21 cellular contexts compared by ENCODE assay signal in the genomic region with DNA sequence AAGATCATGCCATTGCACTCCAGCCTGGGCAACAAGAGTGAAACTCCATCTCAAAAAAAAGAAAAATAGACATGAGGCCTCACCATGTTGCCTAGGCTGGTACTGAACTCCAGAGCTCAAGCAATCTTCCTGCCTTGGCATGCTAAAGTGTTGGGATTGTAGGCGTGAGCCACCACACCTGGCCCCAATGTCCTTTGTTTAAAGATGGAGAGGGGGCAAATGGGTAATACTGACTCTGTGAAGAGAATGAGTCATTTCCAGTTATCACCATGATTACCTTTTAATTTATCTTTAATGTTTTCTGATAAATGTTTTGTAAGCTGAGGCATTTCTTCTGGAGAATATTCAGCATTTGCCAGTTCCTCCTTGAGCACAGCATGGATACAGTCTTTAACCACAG. TPM values are rescaled to one million over a fixed set of nuclear protein-coding genes. Genes with fewer than 3 reads are reported as not detected.
DNase-seq lines count a peak whose midpoint lies in the region; ATAC-seq, FAIRE-seq and TF ChIP-seq lines count a peak whose summit lies in the region.
"Had no signal": no experiment of that assay in that cellular context is flagged by ENCODE, and none has a peak within 500 bp of the region (broad histone marks: within the 10 kb centered on the region; RNA-seq: fewer than 3 reads in every experiment).

No MANE protein-coding gene starts in this region.

- intact Hi-C loops in activated CD4-positive, alpha-beta memory T cell treated with anti-CD3 and anti-CD28 coated beads for 36 hours (cut with micrococcal nuclease) = loop anchor here (5.0 kb wide), 2 partner anchors 116 to 316 kb away; a partner anchor contains a TSS

- no peaks in the 10 kb centered on the region for H3K9me3 Mint-ChIP-seq in activated CD4-positive, alpha-beta memory T cell treated with anti-CD3 and anti-CD28 coated beads for 36 hours
- no peaks in the 10 kb centered on the region for H3K9me3 Mint-ChIP-seq in activated CD4-positive, alpha-beta memory T cell treated with anti-CD3 and anti-CD28 coated beads, Interleukin-2, amount 10 ng/mL, durations not matched to agents 7 days and 5 days
- no peaks in the 10 kb centered on the region for H3K9me3 Mint-ChIP-seq in IgD-negative memory B cell

- H3K4me1 Mint-ChIP-seq in activated CD4-positive, alpha-beta memory T cell treated with anti-CD3 and anti-CD28 coated beads for 36 hours (ENCODE audit: low read depth) = peaks cover 7% of the 10 kb centered on the region
- peaks cover 21% of the 10 kb centered on the region for H3K4me1 Mint-ChIP-seq in activated CD4-positive, alpha-beta memory T cell treated with anti-CD3 and anti-CD28 coated beads, Interleukin-2, amount 10 ng/mL, durations not matched to agents 7 days and 5 days
- H3K4me1 Mint-ChIP-seq in IgD-negative memory B cell = peaks cover 2 to 4% (median 3%) of the 10 kb centered on the region in 3 donors

- no peak for DNase-seq in activated CD4-positive, alpha-beta memory T cell treated with anti-CD3 and anti-CD28 coated beads for 36 hours
- no peak for DNase-seq in activated CD4-positive, alpha-beta memory T cell treated with anti-CD3 and anti-CD28 coated beads, Interleukin-2, amount 10 ng/mL, durations not matched to agents 7 days and 5 days
- DNase-seq in keratinocyte (ENCODE audit: low read depth, low spot score) (no peak), NCI-H1417 treated with DMSO at 0.1 percent for 48 hours (lab: John Stamatoyannopoulos, UW) (no peak)
- DNase-seq: Calu3, DMS79 treated with DMSO at 0.1 percent for 48 hours, Karpas-422, NCI-H1694 treated with DMSO at 0.1 percent for 48 hours, NCI-H2081, NCI-H2227 treated with DMSO at 0.1 percent for 48 hours, NCI-H526 treated with DMSO at 0.1 percent for 48 hours, PC-9, SHP77 had no signal

- H3K27ac Mint-ChIP-seq in activated CD4-positive, alpha-beta memory T cell treated with anti-CD3 and anti-CD28 coated beads for 36 hours = peak overlapping the region; percentile 23
- no peak overlapping the region for H3K27ac Mint-ChIP-seq in activated CD4-positive, alpha-beta memory T cell treated with anti-CD3 and anti-CD28 coated beads, Interleukin-2, amount 10 ng/mL, durations not matched to agents 7 days and 5 days
- peak overlapping the region in 2 of 3 donors; percentile 80 to 81 for H3K27ac Mint-ChIP-seq in IgD-negative memory B cell

- CTCF ChIA-PET in activated CD4-positive, alpha-beta memory T cell treated with anti-CD3 and anti-CD28 coated beads for 36 hours (lab: Charles Lee) = interaction anchor here (0.8 to 1.2 kb wide), 2 partner anchors 203 to 213 kb away, joined by 3 read pairs; no protein-coding TSS in a partner anchor
- CTCF ChIA-PET in activated CD4-positive, alpha-beta memory T cell treated with anti-CD3 and anti-CD28 coated beads, Interleukin-2, amount 10 ng/mL, durations not matched to agents 7 days and 5 days (lab: Charles Lee) = interaction anchor here (0.6 to 1.2 kb wide), 2 partner anchors 92 to 213 kb away, joined by 3 read pairs; no protein-coding TSS in a partner anchor

- no peak for TF ChIP-seq CTCF in keratinocyte (optimal IDR thresholded peaks at IDR 0.05 in 1 of 3, IDR thresholded peaks at IDR 0.05 in 1 of 3, conservative IDR thresholded peaks at IDR 0.05 in 1 of 3; ENCODE audit: extremely low read depth in 1 of 3, insufficient read depth in 2 of 3, low read length in 3 of 3)

- no peak overlapping the region for H3K4me3 ChIP-seq in keratinocyte (ENCODE audit: control insufficient read depth in 2 of 3, extremely low read depth in 1 of 3, insufficient read depth in 2 of 3, low read depth in 1 of 3, low read length in 3 of 3)
- H3K4me3 ChIP-seq: PC-9 had no signal

- ATAC-seq in GM19463 (IDR thresholded peaks at IDR 0.05; ENCODE audit: unreplicated experiment) = no peak
- no peak for ATAC-seq in HG02970 (IDR thresholded peaks at IDR 0.05; ENCODE audit: low FRiP score, unreplicated experiment)
- ATAC-seq: HCT116 had no signal

- H3K9me1 ChIP-seq in keratinocyte (ENCODE audit: control insufficient read depth, extremely low read depth, insufficient read depth, low read length) = no peaks in the 10 kb centered on the region

- no peaks in the 10 kb centered on the region for H3K9me3 ChIP-seq in keratinocyte (ENCODE audit: control insufficient read depth, low read depth, low read length)
- H3K9me3 ChIP-seq: BLaER1 treated with 17β-estradiol and CSF1 and Interleukin-3, amounts not matched to agents 10 nM and 100 nM had no signal

- no peak for FAIRE-seq in keratinocyte (lab: Jason Lieb, UNC)
- FAIRE-seq: GM12892, GM19239 had no signal

- no peak overlapping the region for H2AFZ ChIP-seq in keratinocyte (ENCODE audit: control insufficient read depth, low read length)
- H2AFZ ChIP-seq: PC-9 had no signal

- POLR2A ChIA-PET in activated CD4-positive, alpha-beta memory T cell treated with anti-CD3 and anti-CD28 coated beads for 36 hours (lab: Charles Lee) = interaction anchor here (1.5 kb wide), 1 partner anchor 43 kb away, joined by 3 read pairs; no protein-coding TSS in a partner anchor
- POLR2A ChIA-PET in activated CD4-positive, alpha-beta memory T cell treated with anti-CD3 and anti-CD28 coated beads, Interleukin-2, amount 10 ng/mL, durations not matched to agents 7 days and 5 days (lab: Charles Lee) = interaction anchor here (0.8 to 2.5 kb wide), 3 partner anchors 41 to 116 kb away, joined by 3 to 14 read pairs (median 4); a partner anchor contains a TSS

- dilution Hi-C loops in keratinocyte (cut with MboI; ENCODE audit: extremely low pct_ligation_motif_present, low sequenced_read_pairs) = no loop called here

- no peaks in the 10 kb centered on the region for H4K20me1 ChIP-seq in keratinocyte (ENCODE audit: control insufficient read depth, extremely low read depth, insufficient read depth, low read length)
- H4K20me1 ChIP-seq: BLaER1 treated with 17β-estradiol and CSF1 and Interleukin-3, amounts not matched to agents 10 nM and 100 nM had no signal

- no peak overlapping the region for H3K4me3 Mint-ChIP-seq in activated CD4-positive, alpha-beta memory T cell treated with anti-CD3 and anti-CD28 coated beads for 36 hours
- no peak overlapping the region for H3K4me3 Mint-ChIP-seq in activated CD4-positive, alpha-beta memory T cell treated with anti-CD3 and anti-CD28 coated beads, Interleukin-2, amount 10 ng/mL, durations not matched to agents 7 days and 5 days
- peak overlapping the region in 1 of 4 donors; percentile 70 for H3K4me3 Mint-ChIP-seq in IgD-negative memory B cell

- H3K9ac ChIP-seq in keratinocyte (ENCODE audit: control insufficient read depth, extremely low read depth, insufficient read depth, low read length) = no peak overlapping the region

- no peaks in the 10 kb centered on the region for H3K27me3 ChIP-seq in keratinocyte (ENCODE audit: control insufficient read depth, extremely low read depth, insufficient read depth, low read length)
- H3K27me3 ChIP-seq: BLaER1 treated with 17β-estradiol and CSF1 and Interleukin-3, amounts not matched to agents 10 nM and 100 nM had no signal

- peaks cover 7% of the 10 kb centered on the region for H3K79me2 ChIP-seq in keratinocyte (ENCODE audit: control insufficient read depth, insufficient read depth, low read length)

- no peaks in the 10 kb centered on the region for H3K27me3 Mint-ChIP-seq in activated CD4-positive, alpha-beta memory T cell treated with anti-CD3 and anti-CD28 coated beads for 36 hours
- no peaks in the 10 kb centered on the region for H3K27me3 Mint-ChIP-seq in activated CD4-positive, alpha-beta memory T cell treated with anti-CD3 and anti-CD28 coated beads, Interleukin-2, amount 10 ng/mL, durations not matched to agents 7 days and 5 days
- no peaks in the 10 kb centered on the region for H3K27me3 Mint-ChIP-seq in IgD-negative memory B cell

- H3K4me1 ChIP-seq in keratinocyte (ENCODE audit: control insufficient read depth, extremely low read depth, insufficient read depth, low read length) = peaks cover 31% of the 10 kb centered on the region

- peak overlapping the region; percentile 46 for H3K4me2 ChIP-seq in keratinocyte (ENCODE audit: control insufficient read depth, extremely low read depth, insufficient read depth, low read depth, low read length)
- H3K4me2 ChIP-seq: PC-9 had no signal

- H3K36me3 ChIP-seq in keratinocyte (ENCODE audit: control insufficient read depth in 2 of 2, extremely low read depth in 1 of 2, insufficient read depth in 2 of 2, low read length in 2 of 2) = no peaks in the 10 kb centered on the region

- H3K36me3 Mint-ChIP-seq in activated CD4-positive, alpha-beta memory T cell treated with anti-CD3 and anti-CD28 coated beads for 36 hours = no peaks in the 10 kb centered on the region
- peaks cover 12% of the 10 kb centered on the region for H3K36me3 Mint-ChIP-seq in activated CD4-positive, alpha-beta memory T cell treated with anti-CD3 and anti-CD28 coated beads, Interleukin-2, amount 10 ng/mL, durations not matched to agents 7 days and 5 days (ENCODE audit: low read depth)
- H3K36me3 Mint-ChIP-seq in IgD-negative memory B cell = peaks cover 2% of the 10 kb centered on the region

- no peak overlapping the region for H3K27ac ChIP-seq in keratinocyte (ENCODE audit: control insufficient read depth, insufficient read depth, low read length)
- H3K27ac ChIP-seq: BLaER1 treated with 17β-estradiol and CSF1 and Interleukin-3, amounts not matched to agents 10 nM and 100 nM; HL-60; PC-9 had no signal

RNA-seq across cellular contexts. Expression of a gene that starts 2.2 kb away (rescaled TPM):
- 10 to 100 TPM; 15.8 to 17.1 TPM for total RNA-seq in activated CD4-positive, alpha-beta memory T cell treated with anti-CD3 and anti-CD28 coated beads for 36 hours
- total RNA-seq in activated CD4-positive, alpha-beta memory T cell treated with anti-CD3 and anti-CD28 coated beads, Interleukin-2, amount 10 ng/mL, durations not matched to agents 7 days and 5 days = 10 to 100 TPM; 21.1 to 24.0 TPM
- polyA plus RNA-seq in IgD-negative memory B cell (30.6 TPM), keratinocyte (24.5 to 40.0 TPM (median 31.1 TPM) in 3 replicates)
- polyA plus RNA-seq in keratinocyte (2011; ENCODE audit: low read depth) = 31.4 TPM
- polyA plus RNA-seq in keratinocyte (2011; cell fraction: cytosol; rRNA removed) = 29.7 and 35.9 TPM in 2 replicates
- polyA plus RNA-seq in keratinocyte (2011; cell fraction: nucleus; rRNA removed) = 16.5 and 18.7 TPM in 2 replicates
- 33.9 and 43.1 TPM in 2 replicates for polyA plus RNA-seq in keratinocyte (2012; ENCODE audit: low replicate concordance)
- polyA minus RNA-seq in keratinocyte = 1.9 to 4.8 TPM (median 3.3 TPM) in 3 replicates
- polyA minus RNA-seq in keratinocyte (2011; cell fraction: cytosol; rRNA and poly(A)+ RNA removed) = 10.6 TPM
- 3.7 and 6.6 TPM in 2 replicates for polyA minus RNA-seq in keratinocyte (2011; cell fraction: nucleus; rRNA and poly(A)+ RNA removed)

RNA-seq across cellular contexts. Expression of a gene that starts 22.4 kb away (rescaled TPM):
- total RNA-seq in activated CD4-positive, alpha-beta memory T cell treated with anti-CD3 and anti-CD28 coated beads for 36 hours = not detected
- not detected for total RNA-seq in activated CD4-positive, alpha-beta memory T cell treated with anti-CD3 and anti-CD28 coated beads, Interleukin-2, amount 10 ng/mL, durations not matched to agents 7 days and 5 days
- polyA plus RNA-seq in IgD-negative memory B cell = 0.84 TPM
- 2.3 to 4.0 TPM (median 3.7 TPM) in 3 replicates for polyA plus RNA-seq in keratinocyte
- polyA plus RNA-seq in keratinocyte (2011; ENCODE audit: low read depth) = 2.5 TPM
- 2.1 TPM in 2 replicates for polyA plus RNA-seq in keratinocyte (2011; cell fraction: cytosol; rRNA removed)
- 4.6 and 6.0 TPM in 2 replicates for polyA plus RNA-seq in keratinocyte (2011; cell fraction: nucleus; rRNA removed)
- polyA plus RNA-seq in keratinocyte (2012; ENCODE audit: low replicate concordance) = 2.5 and 3.8 TPM in 2 replicates
- polyA minus RNA-seq in keratinocyte = 7.6 to 10.3 TPM (median 8.1 TPM) in 3 replicates
- not detected for polyA minus RNA-seq in keratinocyte (2011; cell fraction: cytosol; rRNA and poly(A)+ RNA removed)
- 2.7 and 3.6 TPM in 2 replicates for polyA minus RNA-seq in keratinocyte (2011; cell fraction: nucleus; rRNA and poly(A)+ RNA removed)
- total RNA-seq: Calu3 had no signal

RNA-seq across cellular contexts. Expression of a gene that starts 28.3 kb away (rescaled TPM):
- 10 to 100 TPM; 46.8 to 48.6 TPM for total RNA-seq in activated CD4-positive, alpha-beta memory T cell treated with anti-CD3 and anti-CD28 coated beads for 36 hours
- total RNA-seq in activated CD4-positive, alpha-beta memory T cell treated with anti-CD3 and anti-CD28 coated beads, Interleukin-2, amount 10 ng/mL, durations not matched to agents 7 days and 5 days = 10 to 100 TPM; 73.3 to 74.9 TPM
- polyA plus RNA-seq in IgD-negative memory B cell (22.2 TPM), keratinocyte (108 to 145 TPM (median 119 TPM) in 3 replicates)
- 72.9 TPM for polyA plus RNA-seq in keratinocyte (2011; ENCODE audit: low read depth)
- 101 and 126 TPM in 2 replicates for polyA plus RNA-seq in keratinocyte (2011; cell fraction: cytosol; rRNA removed)
- 233 and 241 TPM in 2 replicates for polyA plus RNA-seq in keratinocyte (2011; cell fraction: nucleus; rRNA removed)
- 60.2 and 92.5 TPM in 2 replicates for polyA plus RNA-seq in keratinocyte (2012; ENCODE audit: low replicate concordance)
- 216 to 407 TPM (median 290 TPM) in 3 replicates for polyA minus RNA-seq in keratinocyte
- polyA minus RNA-seq in keratinocyte (2011; cell fraction: cytosol; rRNA and poly(A)+ RNA removed) = 141 TPM
- polyA minus RNA-seq in keratinocyte (2011; cell fraction: nucleus; rRNA and poly(A)+ RNA removed) = 208 and 271 TPM in 2 replicates
